ENCODE assay signal across 8 cellular contexts in the genomic region with DNA sequence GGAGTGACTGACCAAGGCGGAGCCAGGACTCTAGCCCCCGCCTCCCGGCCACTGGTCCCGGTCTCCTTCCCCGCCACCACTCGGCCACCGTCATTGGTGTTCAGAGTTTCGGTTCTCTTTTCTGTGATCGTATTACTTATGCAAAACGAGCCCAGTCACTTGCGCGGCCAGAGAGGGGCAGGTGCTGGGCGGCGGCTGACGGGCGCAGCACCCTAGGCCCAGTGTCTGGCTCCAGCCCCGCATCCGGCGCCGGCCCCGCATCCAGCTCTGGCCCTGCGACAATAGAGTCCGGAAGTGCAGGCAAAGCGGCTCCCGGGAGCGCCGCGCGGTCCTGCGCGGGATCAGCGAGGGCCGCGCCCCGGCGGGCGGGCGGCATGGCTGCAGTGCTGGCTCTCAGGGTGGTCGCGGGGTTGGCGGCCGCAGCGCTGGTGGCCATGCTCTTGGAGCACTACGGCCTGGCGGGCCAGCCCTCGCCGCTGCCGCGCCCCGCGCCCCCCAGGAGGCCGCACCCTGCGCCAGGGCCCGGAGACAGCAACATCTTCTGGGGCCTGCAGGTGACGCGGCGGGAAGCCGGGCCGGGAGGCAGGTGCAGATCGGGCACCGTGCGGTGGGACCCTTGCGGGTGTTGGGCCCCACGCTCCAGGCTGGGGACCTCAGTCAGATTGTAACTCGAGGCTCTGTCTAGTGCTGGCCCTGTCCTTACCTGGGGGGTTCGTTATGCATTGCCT. TPM values are rescaled to one million over a fixed set of nuclear protein-coding genes. Genes with fewer than 3 reads are reported as not detected.
DNase-seq lines count a peak whose midpoint lies in the region; ATAC-seq and TF ChIP-seq lines count a peak whose summit lies in the region.

TSS of gene TMEM62 (plus strand) at position 158 of the 728 bp plus-strand sequence. CDS start at position 375, 217 bp downstream.

- peak; percentile 21 for TF ChIP-seq CTCF in chondrocyte (IDR thresholded peaks at IDR 0.05)
- no peak for TF ChIP-seq CTCF in kidney epithelial cell (IDR thresholded peaks at IDR 0.05; ENCODE audit: insufficient read depth, low read length, poor library complexity, severe bottlenecking)

- H3K4me3 Mint-ChIP-seq in chondrocyte (ENCODE audit: unreplicated experiment), result peak within 1 kb of the TSS; percentile 88

- no peaks in the 10 kb centered on the region for H3K27me3 ChIP-seq in kidney epithelial cell (ENCODE audit: control insufficient read depth, insufficient read depth, low read length)

- no peaks in the 10 kb centered on the region for H3K27me3 Mint-ChIP-seq in chondrocyte (ENCODE audit: low read depth)

- H3K27ac Mint-ChIP-seq in chondrocyte (ENCODE audit: unreplicated experiment), result peak within 1 kb of the TSS; percentile 69

- in situ Hi-C loops in ACHN (cut with HindIII; ENCODE audit: low pct_ligation_motif_present, low pct_unique_long_range_greater_than_20kb, low sequenced_read_pairs), result no loop called here

- peaks cover 11% of the 10 kb centered on the region for H3K36me3 Mint-ChIP-seq in chondrocyte (ENCODE audit: low read depth)

- ATAC-seq in GM18520 (IDR thresholded peaks at IDR 0.05; ENCODE audit: unreplicated experiment), result peak; percentile 85
- ATAC-seq in HG03039 (IDR thresholded peaks at IDR 0.05; ENCODE audit: unreplicated experiment), result peak; percentile 76

- DNase-seq in ACHN, result peak; percentile 62
- peak; percentile 16 for DNase-seq in NCI-H345 treated with DMSO at 0.1 percent for 48 hours (lab: John Stamatoyannopoulos, UW; ENCODE audit: unreplicated experiment)
- DNase-seq in activated CD4-positive, alpha-beta T cell treated with anti-CD3 and anti-CD28 coated beads for 1 hour, result peak; percentile 42
- DNase-seq in chondrocyte (ENCODE audit: low spot score), result no peak
- DNase-seq in kidney epithelial cell (ENCODE audit: low read depth), result no peak
- DNase-seq in stimulated activated CD4-positive, alpha-beta T cell treated with anti-CD3 and anti-CD28 coated beads, Interleukin-15, amount 100 ng/mL, for 24 hours, result peak; percentile 78

- H3K4me3 ChIP-seq in kidney epithelial cell (ENCODE audit: low read depth, low read length), result peak within 1 kb of the TSS; percentile 84

- no peaks in the 10 kb centered on the region for H3K36me3 ChIP-seq in kidney epithelial cell (ENCODE audit: control insufficient read depth, insufficient read depth, low read length)

- peaks cover 3% of the 10 kb centered on the region for H3K9me3 Mint-ChIP-seq in chondrocyte (ENCODE audit: low read depth)

- H3K4me1 Mint-ChIP-seq in chondrocyte (ENCODE audit: low read depth), result peaks cover 21% of the 10 kb centered on the region

RNA-seq across cellular contexts. Expression of gene TMEM62, which starts in this region (rescaled TPM):
- total RNA-seq in chondrocyte (8.3 to 11.0 TPM (median 10.2 TPM) in 3 replicates), kidney epithelial cell (22.3 and 23.6 TPM in 2 replicates)

Comparison
In these comparisons a context has a peak if more than half of its experiments do, and no peak if none do; other contexts are left out.
1. DNase-seq: peak in ACHN (single experiment), NCI-H345 treated with DMSO at 0.1 percent for 48 hours (single experiment), activated CD4-positive, alpha-beta T cell treated with anti-CD3 and anti-CD28 coated beads for 1 hour (single experiment) and stimulated activated CD4-positive, alpha-beta T cell treated with anti-CD3 and anti-CD28 coated beads, Interleukin-15, amount 100 ng/mL, for 24 hours (single experiment); none in chondrocyte (single experiment) and kidney epithelial cell (single experiment).